32 cellular contexts compared by ENCODE assay signal in the genomic region with DNA sequence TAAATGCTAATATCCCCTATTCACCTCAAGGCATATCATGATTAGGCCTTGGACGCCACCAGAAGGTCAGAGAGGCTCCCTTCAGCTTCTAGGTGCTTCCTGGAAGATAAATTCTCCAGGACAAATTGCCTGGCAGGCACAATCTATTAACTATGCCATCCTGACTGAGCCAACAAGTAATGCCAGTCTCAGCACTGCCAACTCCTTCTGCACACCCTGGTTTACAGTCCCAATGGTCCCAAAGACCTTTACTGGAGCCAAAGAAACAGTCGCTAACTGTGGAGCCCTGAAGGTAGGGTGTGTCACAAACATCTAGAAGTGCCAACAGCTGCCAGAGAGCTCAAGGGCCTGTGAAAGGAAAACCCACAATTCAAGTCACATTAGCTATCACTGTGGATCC. TPM values are rescaled to one million over a fixed set of nuclear protein-coding genes. Genes with fewer than 3 reads are reported as not detected.
"Had no signal": no experiment of that assay in that cellular context is flagged by ENCODE, and none has a peak within 500 bp of the region (broad histone marks: within the 10 kb centered on the region; RNA-seq: fewer than 3 reads in every experiment).

No MANE protein-coding gene starts in this region.

- H3K4me1 ChIP-seq: breast epithelium, esophagus squamous epithelium, heart right ventricle, lower lobe of right lung, pancreas, psoas muscle, testis, uterus had no signal

- H3K4me3 ChIP-seq: breast epithelium, esophagus squamous epithelium, heart right ventricle, lower lobe of right lung, pancreas, psoas muscle, testis, uterus had no signal

- DNase-seq: activated CD4-positive, alpha-beta T cell treated with anti-CD3 and anti-CD28 coated beads, Interleukin-2, amount 50 U/mL, for 1 hour; activated CD8-positive, alpha-beta memory T cell treated with anti-CD3 and anti-CD28 coated beads, Interleukin-2, amount 10 ng/mL, durations not matched to agents 7 days and 5 days; activated CD8-positive, alpha-beta T cell treated with anti-CD3 and anti-CD28 coated beads, Interleukin-2, amount 10 ng/mL, durations not matched to agents 7 days and 5 days; activated naive CD8-positive, alpha-beta T cell treated with anti-CD3 and anti-CD28 coated beads, Interleukin-2, amount 50 U/mL, for 24 hours; activated T-cell treated with anti-CD3 and anti-CD28 coated beads, Interleukin-2, amount 50 U/mL, for 48 hours; central memory CD4-positive, alpha-beta T cell; dermis blood vessel endothelial cell; effector CD4-positive, alpha-beta T cell; esophagus squamous epithelium; foreskin melanocyte; heart right ventricle; lower lobe of right lung; mesendoderm; naive thymus-derived CD4-positive, alpha-beta T cell; nucleus accumbens; pancreas; psoas muscle; stimulated activated CD4-positive, alpha-beta T cell treated with anti-CD3 and anti-CD28 coated beads, Interleukin-2, amount 100 ng/mL, for 48 hours; stimulated activated naive CD8-positive, alpha-beta T cell treated with anti-CD3 and anti-CD28 coated beads, Interleukin-15, Interleukin-2, amounts not matched to agents 100 U/mL and 50 U/mL, for 24 hours; SW 1271; T-helper 9 cell; testis; trophoblast cell; uterus had no signal

- H3K9me3 ChIP-seq: breast epithelium, esophagus squamous epithelium, heart right ventricle, lower lobe of right lung, pancreas, psoas muscle, testis, uterus had no signal

- ATAC-seq: activated CD8-positive, alpha-beta memory T cell treated with anti-CD3 and anti-CD28 coated beads, Interleukin-2, amount 10 ng/mL, durations not matched to agents 7 days and 5 days; activated CD8-positive, alpha-beta T cell treated with anti-CD3 and anti-CD28 coated beads, Interleukin-2, amount 10 ng/mL, durations not matched to agents 7 days and 5 days; activated naive CD8-positive, alpha-beta T cell treated with anti-CD3 and anti-CD28 coated beads, Interleukin-2, amount 50 U/mL, for 24 hours; left lobe of liver; lower lobe of right lung; naive thymus-derived CD4-positive, alpha-beta T cell; pancreas; psoas muscle; stimulated activated naive CD8-positive, alpha-beta T cell treated with anti-CD3 and anti-CD28 coated beads, Interleukin-15, Interleukin-2, amounts not matched to agents 100 U/mL and 50 U/mL, for 24 hours; WTC11 had no signal

- H3K27ac ChIP-seq: breast epithelium, epithelial cell of prostate, esophagus squamous epithelium, heart right ventricle, lower lobe of right lung, pancreas, psoas muscle, testis, uterus had no signal

- H3K36me3 ChIP-seq: breast epithelium, esophagus squamous epithelium, pancreas, uterus had no signal

- H3K27me3 ChIP-seq: esophagus squamous epithelium, pancreas, testis had no signal

- FAIRE-seq: pancreas, TTC549 had no signal

RNA-seq across cellular contexts. Expression of gene CITED1, which starts 34.9 kb away (rescaled TPM):
- total RNA-seq: activated CD8-positive, alpha-beta memory T cell treated with anti-CD3 and anti-CD28 coated beads, Interleukin-2, amount 10 ng/mL, durations not matched to agents 7 days and 5 days; activated CD8-positive, alpha-beta T cell treated with anti-CD3 and anti-CD28 coated beads, Interleukin-2, amount 10 ng/mL, durations not matched to agents 7 days and 5 days; activated T-helper 2 cell treated with anti-CD3 and anti-CD28 coated beads, Interferon-gamma antibody, Interleukin-2, Interleukin-4, amounts not matched to agents 10 μg/mL and 5 μg/mL and 100 μg/mL, durations not matched to agents 14 hours and 24 hours and 36 hours; dermis blood vessel endothelial cell; esophagus squamous epithelium; kidney epithelial cell; left lobe of liver; mucosa of gallbladder had no signal
- polyA plus RNA-seq: naive thymus-derived CD4-positive, alpha-beta T cell had no signal
